ENCODE assay signal across 17 cellular contexts in genomic region chr1:164949758-164950452, GRCh38.
DNase-seq lines count a peak whose midpoint lies in the region; ATAC-seq and TF ChIP-seq lines count a peak whose summit lies in the region.
"Had no signal": no experiment of that assay in that cellular context is flagged by ENCODE, and none has a peak within 500 bp of the region (broad histone marks: within the 10 kb centered on the region; RNA-seq: fewer than 3 reads in every experiment).

No MANE protein-coding gene starts in this region.

- intact Hi-C loops in Right ventricle myocardium superior (cut with DNase I), result no loop called here
- intact Hi-C loops in cardiac septum (cut with DNase I), result no loop called here
- intact Hi-C loops in esophagus muscularis mucosa (cut with DNase I), result no loop called here
- intact Hi-C loops in uterus (cut with DNase I; ENCODE audit: low total_unique reads), result no loop called here

- no peak overlapping the region for H3K4me3 ChIP-seq in esophagus muscularis mucosa
- H3K4me3 ChIP-seq in uterus, result no peak overlapping the region

- ATAC-seq in Right ventricle myocardium superior (ENCODE audit: poor library complexity) (peak; percentile 51), GM21515 (IDR thresholded peaks at IDR 0.05; ENCODE audit: unreplicated experiment) (no peak), GM21526 (IDR thresholded peaks at IDR 0.05; ENCODE audit: low FRiP score, unreplicated experiment) (no peak)

- H3K27ac ChIP-seq in esophagus muscularis mucosa (replicated peaks in 1 of 4), result peak overlapping the region; percentile 58 to 73 (median 68)
- peak overlapping the region; percentile 80 to 89 for H3K27ac ChIP-seq in uterus
- H3K27ac ChIP-seq: 22Rv1 had no signal

- no peak for TF ChIP-seq POLR2A in esophagus muscularis mucosa (IDR thresholded peaks at IDR 0.05; ENCODE audit: low read depth)
- TF ChIP-seq POLR2A in uterus (IDR thresholded peaks at IDR 0.05), result no peak

- H3K9me3 ChIP-seq in esophagus muscularis mucosa, result peaks cover 0 to 24% (median 19%) of the 10 kb centered on the region in 4 donors
- H3K9me3 ChIP-seq in uterus, result peaks cover 0 to 11% of the 10 kb centered on the region in 2 donors
- H3K9me3 ChIP-seq: BE2C had no signal

- H3K36me3 ChIP-seq in esophagus muscularis mucosa, result no peaks in the 10 kb centered on the region
- H3K36me3 ChIP-seq in uterus, result no peaks in the 10 kb centered on the region
- H3K36me3 ChIP-seq: BE2C had no signal

- no peak for TF ChIP-seq EP300 in esophagus muscularis mucosa (IDR thresholded peaks at IDR 0.05)

- 40% methylated on average over 2 of the region's 2 CpGs for WGBS in esophagus muscularis mucosa

- no peaks in the 10 kb centered on the region for H3K4me1 Mint-ChIP-seq in neural crest cell

- no peak overlapping the region for H3K27ac Mint-ChIP-seq in neural crest cell (ENCODE audit: unreplicated experiment)
- H3K27ac Mint-ChIP-seq: CD4-positive, alpha-beta T cell had no signal

- H3K9me3 Mint-ChIP-seq in neural crest cell, result peaks cover 13% of the 10 kb centered on the region

- H3K27me3 Mint-ChIP-seq in neural crest cell (ENCODE audit: low read depth), result peaks cover 4% of the 10 kb centered on the region

- H3K4me1 ChIP-seq in esophagus muscularis mucosa (peaks cover 20 to 52% (median 44%) of the 10 kb centered on the region in 4 donors), uterus (peaks cover 0 to 17% of the 10 kb centered on the region in 2 donors)
- H3K4me1 ChIP-seq: BE2C had no signal

- H3K27me3 ChIP-seq in esophagus muscularis mucosa (no peaks in the 10 kb centered on the region), uterus (no peaks in the 10 kb centered on the region)
- H3K27me3 ChIP-seq: BE2C had no signal

- TF ChIP-seq CTCF in esophagus muscularis mucosa (IDR thresholded peaks at IDR 0.05) (peak in 2 of 3 experiments; percentile 35 to 55), neural crest cell (conservative IDR thresholded peaks at IDR 0.05) (peak; percentile 42), uterus (IDR thresholded peaks at IDR 0.05) (peak; percentile 17 to 62 (median 42))

- peaks cover 3% of the 10 kb centered on the region for H3K36me3 Mint-ChIP-seq in neural crest cell (ENCODE audit: low read depth)

- H3K4me3 Mint-ChIP-seq in neural crest cell, result no peak overlapping the region
- H3K4me3 Mint-ChIP-seq: CD4-positive, alpha-beta T cell had no signal

- DNase-seq in Right ventricle myocardium superior (no peak), cardiac septum (ENCODE audit: low spot score) (no peak), esophagus muscularis mucosa (ENCODE audit: extremely low spot score) (no peak), neural crest cell (ENCODE audit: low read depth, low spot score) (no peak), uterus (no peak), NCI-H2081 treated with DMSO at 0.1 percent for 48 hours (lab: John Stamatoyannopoulos, UW) (no peak)
- DNase-seq: BE2C; CD4-positive, alpha-beta T cell; EL; HCEC 1CT; NCI-H1417 treated with DMSO at 0.1 percent for 48 hours; NCI-H2029; NCI-H510A; SK-N-SH had no signal
